11 cellular contexts compared by ENCODE assay signal in genomic region chr2:230124792-230125452, GRCh38. TPM values are rescaled to one million over a fixed set of nuclear protein-coding genes. Genes with fewer than 3 reads are reported as not detected.
DNase-seq lines count a peak whose midpoint lies in the region; ATAC-seq and TF ChIP-seq lines count a peak whose summit lies in the region.
"Had no signal": no experiment of that assay in that cellular context is flagged by ENCODE, and none has a peak within 500 bp of the region (broad histone marks: within the 10 kb centered on the region; RNA-seq: fewer than 3 reads in every experiment).

No MANE protein-coding gene starts in this region.

- no peaks in the 10 kb centered on the region for H3K36me3 Mint-ChIP-seq in activated T-cell treated with anti-CD3 and anti-CD28 coated beads, Interleukin-2, amount 50 U/mL, for 72 hours (ENCODE audit: insufficient read depth in 2 of 2)
- H3K36me3 Mint-ChIP-seq in activated T-cell treated with anti-CD3 and anti-CD28 coated beads, Interleukin-2, amount 50 U/mL, for 4 hours (ENCODE audit: insufficient read depth): peaks cover 2% of the 10 kb centered on the region
- no peaks in the 10 kb centered on the region for H3K36me3 Mint-ChIP-seq in effector memory CD8-positive, alpha-beta T cell (ENCODE audit: insufficient read depth)
- no peaks in the 10 kb centered on the region for H3K36me3 Mint-ChIP-seq in chondrocyte (ENCODE audit: low read depth)

- peak in 1 of 2 donors; percentile 8 for DNase-seq in activated T-cell treated with anti-CD3 and anti-CD28 coated beads, Interleukin-2, amount 50 U/mL, for 72 hours
- DNase-seq in activated T-cell treated with anti-CD3 and anti-CD28 coated beads, Interleukin-2, amount 50 U/mL, for 4 hours: no peak
- DNase-seq in KG1 (lab: John Stamatoyannopoulos, UW) (peak; percentile 88), aorta (peak in 1 of 2 donors; percentile 75), mesenteric fat pad (ENCODE audit: low spot score) (no peak), NCI-H1092 (lab: John Stamatoyannopoulos, UW) (no peak), chondrocyte (ENCODE audit: low spot score) (no peak)
- peak in 1 of 3 experiments; percentile 3 for DNase-seq in effector memory CD8-positive, alpha-beta T cell
- DNase-seq: NCI-H2171 had no signal

- ATAC-seq in activated T-cell treated with anti-CD3 and anti-CD28 coated beads, Interleukin-2, amount 50 U/mL, for 72 hours (replicated peaks in 1 of 2): peak; percentile 38 to 45
- no peak for ATAC-seq in activated T-cell treated with anti-CD3 and anti-CD28 coated beads, Interleukin-2, amount 50 U/mL, for 4 hours
- peak; percentile 58 for ATAC-seq in effector memory CD8-positive, alpha-beta T cell (replicated peaks)
- peak; percentile 60 for ATAC-seq in aorta (ENCODE audit: low FRiP score)

- H3K27me3 Mint-ChIP-seq in activated T-cell treated with anti-CD3 and anti-CD28 coated beads, Interleukin-2, amount 50 U/mL, for 72 hours (ENCODE audit: low read depth): no peaks in the 10 kb centered on the region
- no peaks in the 10 kb centered on the region for H3K27me3 Mint-ChIP-seq in activated T-cell treated with anti-CD3 and anti-CD28 coated beads, Interleukin-2, amount 50 U/mL, for 4 hours (ENCODE audit: low read depth)
- H3K27me3 Mint-ChIP-seq in effector memory CD8-positive, alpha-beta T cell: peaks cover 0 to 9% of the 10 kb centered on the region in 2 donors
- H3K27me3 Mint-ChIP-seq in chondrocyte (ENCODE audit: low read depth): no peaks in the 10 kb centered on the region

- H3K4me1 ChIP-seq in aorta (ENCODE audit: control insufficient read depth in 1 of 2, insufficient read depth in 2 of 2, low read length in 2 of 2): no peaks in the 10 kb centered on the region
- H3K4me1 ChIP-seq: A549 had no signal

- WGBS in aorta, 2 donors: 62 to 67% methylated on average over 10 of the region's 10 CpGs

- no peak for TF ChIP-seq CTCF in chondrocyte (IDR thresholded peaks at IDR 0.05)

- peaks cover 16% of the 10 kb centered on the region for H3K4me1 Mint-ChIP-seq in activated T-cell treated with anti-CD3 and anti-CD28 coated beads, Interleukin-2, amount 50 U/mL, for 72 hours (ENCODE audit: low read depth)
- H3K4me1 Mint-ChIP-seq in activated T-cell treated with anti-CD3 and anti-CD28 coated beads, Interleukin-2, amount 50 U/mL, for 4 hours (ENCODE audit: low read depth): peaks cover 8% of the 10 kb centered on the region
- peaks cover 8 to 12% of the 10 kb centered on the region in 2 donors for H3K4me1 Mint-ChIP-seq in effector memory CD8-positive, alpha-beta T cell (ENCODE audit: low read depth in 2 of 2)
- no peaks in the 10 kb centered on the region for H3K4me1 Mint-ChIP-seq in chondrocyte (ENCODE audit: low read depth)

- H3K27ac ChIP-seq in aorta (ENCODE audit: low read depth in 1 of 2, low read length in 2 of 2): no peak overlapping the region
- H3K27ac ChIP-seq: A549, parathyroid adenoma had no signal

- peak overlapping the region; percentile 42 to 51 for H3K4me3 Mint-ChIP-seq in activated T-cell treated with anti-CD3 and anti-CD28 coated beads, Interleukin-2, amount 50 U/mL, for 72 hours
- H3K4me3 Mint-ChIP-seq in activated T-cell treated with anti-CD3 and anti-CD28 coated beads, Interleukin-2, amount 50 U/mL, for 4 hours: no peak overlapping the region
- H3K4me3 Mint-ChIP-seq in effector memory CD8-positive, alpha-beta T cell: peak overlapping the region; percentile 39 to 56
- no peak overlapping the region for H3K4me3 Mint-ChIP-seq in chondrocyte (ENCODE audit: unreplicated experiment)

- H3K4me3 ChIP-seq in aorta (ENCODE audit: low read length in 2 of 2): no peak overlapping the region
- H3K4me3 ChIP-seq: A549 had no signal

- no peaks in the 10 kb centered on the region for H3K27me3 ChIP-seq in aorta (ENCODE audit: control insufficient read depth in 1 of 2, insufficient read depth in 2 of 2, low read length in 1 of 2)

- intact Hi-C loops in aorta (cut with DNase I): no loop called here

- H3K9me3 Mint-ChIP-seq in activated T-cell treated with anti-CD3 and anti-CD28 coated beads, Interleukin-2, amount 50 U/mL, for 72 hours: peaks cover 3% of the 10 kb centered on the region in 2 donors
- peaks cover 5% of the 10 kb centered on the region for H3K9me3 Mint-ChIP-seq in activated T-cell treated with anti-CD3 and anti-CD28 coated beads, Interleukin-2, amount 50 U/mL, for 4 hours
- H3K9me3 Mint-ChIP-seq in effector memory CD8-positive, alpha-beta T cell: peaks cover 4 to 7% of the 10 kb centered on the region in 2 donors
- peaks cover 9% of the 10 kb centered on the region for H3K9me3 Mint-ChIP-seq in chondrocyte (ENCODE audit: low read depth)

- H3K36me3 ChIP-seq in aorta (ENCODE audit: control insufficient read depth in 1 of 2, insufficient read depth in 2 of 2, low read length in 1 of 2): no peaks in the 10 kb centered on the region

- H3K9me3 ChIP-seq in aorta (ENCODE audit: control insufficient read depth, low read length): peaks cover 1% of the 10 kb centered on the region
- H3K9me3 ChIP-seq: A549 had no signal

- H3K27ac Mint-ChIP-seq in activated T-cell treated with anti-CD3 and anti-CD28 coated beads, Interleukin-2, amount 50 U/mL, for 72 hours: no peak overlapping the region
- H3K27ac Mint-ChIP-seq in effector memory CD8-positive, alpha-beta T cell: no peak overlapping the region
- H3K27ac Mint-ChIP-seq in chondrocyte (ENCODE audit: unreplicated experiment): no peak overlapping the region

RNA-seq across cellular contexts. Expression of gene SLC16A14, which starts 56.2 kb away (rescaled TPM):
- total RNA-seq in activated T-cell treated with anti-CD3 and anti-CD28 coated beads, Interleukin-2, amount 50 U/mL, for 72 hours: 1 to 10 TPM in 1 of 2 donors, under 1 TPM in 1; 0.37 to 2.2 TPM
- under 1 TPM; 0.43 to 0.74 (median 0.43) TPM for total RNA-seq in activated T-cell treated with anti-CD3 and anti-CD28 coated beads, Interleukin-2, amount 50 U/mL, for 4 hours
- 1 to 10 TPM; 2.0 to 6.0 TPM for total RNA-seq in aorta
- under 1 TPM; 0.13 to 0.36 TPM for polyA plus RNA-seq in aorta
- total RNA-seq in mesenteric fat pad: 2.5 TPM
- 4.9 to 5.4 TPM (median 4.9 TPM) in 3 replicates for total RNA-seq in chondrocyte

Comparison
In these comparisons a context has a peak if more than half of its experiments do, and no peak if none do; other contexts are left out.
1. ATAC-seq: peak in activated T-cell treated with anti-CD3 and anti-CD28 coated beads, Interleukin-2, amount 50 U/mL, for 72 hours (2 of 2), effector memory CD8-positive, alpha-beta T cell (single experiment) and aorta (single experiment); none in activated T-cell treated with anti-CD3 and anti-CD28 coated beads, Interleukin-2, amount 50 U/mL, for 4 hours (0 of 2).
2. H3K4me3 Mint-ChIP-seq: peak in activated T-cell treated with anti-CD3 and anti-CD28 coated beads, Interleukin-2, amount 50 U/mL, for 72 hours (2 of 2) and effector memory CD8-positive, alpha-beta T cell (2 of 2); none in activated T-cell treated with anti-CD3 and anti-CD28 coated beads, Interleukin-2, amount 50 U/mL, for 4 hours (single experiment) and chondrocyte (single experiment).